ENCODE assay signal across 24 cellular contexts in the genomic region with DNA sequence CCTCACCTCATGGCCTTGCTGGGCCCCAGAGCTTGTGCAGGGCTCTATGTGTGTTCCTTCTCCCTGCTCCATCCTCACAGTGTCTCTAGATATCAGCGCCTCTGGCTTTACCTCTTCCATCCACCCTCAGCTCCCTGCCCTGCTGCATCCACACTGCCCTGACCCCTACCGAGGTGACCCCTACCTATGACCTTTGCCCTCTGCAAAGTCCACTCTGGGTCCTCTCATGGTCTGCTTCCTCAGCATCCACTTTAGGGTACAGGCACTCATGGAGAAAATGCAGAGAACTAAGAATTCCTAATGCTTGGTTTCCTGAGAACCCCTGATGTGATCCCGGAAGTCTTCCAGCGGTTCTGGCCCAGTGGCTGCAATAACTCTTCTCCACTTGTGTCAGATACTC.
"Had no signal": no experiment of that assay in that cellular context is flagged by ENCODE, and none has a peak within 500 bp of the region (broad histone marks: within the 10 kb centered on the region; RNA-seq: fewer than 3 reads in every experiment).

No MANE protein-coding gene starts in this region.

- H3K27ac ChIP-seq: dorsolateral prefrontal cortex, lower lobe of right lung, sigmoid colon, thoracic aorta, vagina had no signal

- H3K4me1 Mint-ChIP-seq: immature natural killer cell; stimulated activated memory B cell treated with anti-CD40 and anti-IgM and Interleukin-4, amounts not matched to agents 10 μg/mL and 1 μg/mL and 100 μg/mL, for 72 hours had no signal

- FAIRE-seq: colon, frontal cortex had no signal

- H3K27me3 ChIP-seq: dorsolateral prefrontal cortex, ovary, sigmoid colon, vagina had no signal

- H3K4me1 ChIP-seq: lower lobe of right lung, vagina had no signal

- H3K9me3 ChIP-seq: ovary, sigmoid colon, thoracic aorta, vagina had no signal

- H3K27me3 Mint-ChIP-seq: stimulated activated memory B cell treated with anti-CD40 and anti-IgM and Interleukin-4, amounts not matched to agents 10 μg/mL and 1 μg/mL and 100 μg/mL, for 72 hours; stimulated activated naive CD8-positive, alpha-beta T cell treated with anti-CD3 and anti-CD28 coated beads, Interleukin-15, Interleukin-2, amounts not matched to agents 100 ng/mL and 50 ng/mL, for 24 hours had no signal

- H3K27ac Mint-ChIP-seq: naive B cell; natural killer cell treated with Interleukin-12 subunit alpha and Interleukin-12 subunit beta and Interleukin-15 and Interleukin-18, amount 100 ng/mL, for 72 hours; stimulated activated memory B cell treated with anti-CD40 and anti-IgM and Interleukin-4, amounts not matched to agents 10 μg/mL and 1 μg/mL and 100 μg/mL, for 72 hours; stimulated activated naive CD8-positive, alpha-beta T cell treated with anti-CD3 and anti-CD28 coated beads, Interleukin-15, Interleukin-2, amounts not matched to agents 100 ng/mL and 50 ng/mL, for 24 hours had no signal

- H3K9me3 Mint-ChIP-seq: natural killer cell treated with Interleukin-12 subunit alpha and Interleukin-12 subunit beta and Interleukin-15 and Interleukin-18, amount 100 ng/mL, for 72 hours; stimulated activated naive CD8-positive, alpha-beta T cell treated with anti-CD3 and anti-CD28 coated beads, Interleukin-15, Interleukin-2, amounts not matched to agents 100 ng/mL and 50 ng/mL, for 24 hours had no signal

- H3K4me3 Mint-ChIP-seq: immature natural killer cell; naive B cell; natural killer cell treated with Interleukin-12 subunit alpha and Interleukin-12 subunit beta and Interleukin-15 and Interleukin-18, amount 100 ng/mL, for 72 hours; stimulated activated memory B cell treated with anti-CD40 and anti-IgM and Interleukin-4, amounts not matched to agents 10 μg/mL and 1 μg/mL and 100 μg/mL, for 72 hours; stimulated activated naive CD8-positive, alpha-beta T cell treated with anti-CD3 and anti-CD28 coated beads, Interleukin-15, Interleukin-2, amounts not matched to agents 100 ng/mL and 50 ng/mL, for 24 hours had no signal

- H3K36me3 ChIP-seq: lower lobe of right lung, ovary, sigmoid colon, thoracic aorta, vagina had no signal

- H3K36me3 Mint-ChIP-seq: naive B cell; natural killer cell treated with Interleukin-12 subunit alpha and Interleukin-12 subunit beta and Interleukin-15 and Interleukin-18, amount 100 ng/mL, for 72 hours had no signal

- H3K4me3 ChIP-seq: dorsolateral prefrontal cortex, lower lobe of right lung, ovary, sigmoid colon, thoracic aorta, vagina had no signal

- DNase-seq: central memory CD4-positive, alpha-beta T cell; dorsolateral prefrontal cortex; effector CD4-positive, alpha-beta T cell; head of caudate nucleus; hippocampal formation; immature natural killer cell; islet precursor cell; kidney glomerular epithelial cell; left colon; left ventricle myocardium superior; lower lobe of right lung; naive B cell; nucleus accumbens; sigmoid colon; stimulated activated CD4-positive, alpha-beta T cell treated with anti-CD3 and anti-CD28 coated beads, Interleukin-4, amount 100 ng/mL, for 4 hours; trophoblast cell had no signal

- ATAC-seq: left ventricle myocardium superior; natural killer cell treated with Interleukin-12 subunit alpha and Interleukin-12 subunit beta and Interleukin-15 and Interleukin-18, amount 100 ng/mL, for 72 hours; stimulated activated memory B cell treated with anti-CD40 and anti-IgM and Interleukin-4, amounts not matched to agents 10 μg/mL and 1 μg/mL and 100 μg/mL, for 72 hours had no signal
